9 cellular contexts compared by ENCODE assay signal in genomic region chr6:32664827-32665362, GRCh38. TPM values are rescaled to one million over a fixed set of nuclear protein-coding genes. Genes with fewer than 3 reads are reported as not detected.
DNase-seq lines count a peak whose midpoint lies in the region; ATAC-seq and TF ChIP-seq lines count a peak whose summit lies in the region.
"Had no signal": no experiment of that assay in that cellular context is flagged by ENCODE, and none has a peak within 500 bp of the region (broad histone marks: within the 10 kb centered on the region; RNA-seq: fewer than 3 reads in every experiment).

No MANE protein-coding gene starts in this region.

- peaks cover 5% of the 10 kb centered on the region; the same call in 1 of the 2 replicates for H3K36me3 ChIP-seq in ES-I3 (ENCODE audit: insufficient read depth, low read length)

- H3K27ac Mint-ChIP-seq in T-cell (peak overlapping the region; percentile 75 to 86), chondrocyte (ENCODE audit: unreplicated experiment) (no peak overlapping the region), neural crest cell (ENCODE audit: unreplicated experiment) (no peak overlapping the region)

- H3K4me1 Mint-ChIP-seq in T-cell (peaks cover 34 to 69% (median 46%) of the 10 kb centered on the region in 3 donors), chondrocyte (ENCODE audit: low read depth) (peaks cover 4% of the 10 kb centered on the region), neural crest cell (peaks cover 11% of the 10 kb centered on the region)

- H3K36me3 Mint-ChIP-seq in T-cell, result peaks cover 3% of the 10 kb centered on the region
- no peaks in the 10 kb centered on the region for H3K36me3 Mint-ChIP-seq in chondrocyte (ENCODE audit: low read depth)
- H3K36me3 Mint-ChIP-seq in neural crest cell (ENCODE audit: low read depth), result no peaks in the 10 kb centered on the region

- POLR2A ChIA-PET in T-cell (lab: Charles Lee), result no interaction called here

- ATAC-seq in T-cell (replicated peaks in 1 of 4) (peak; percentile 23 to 40 (median 35)), HG02759 (IDR thresholded peaks at IDR 0.05; ENCODE audit: unreplicated experiment) (no peak), esophagus mucosa (no peak)

- H3K9me3 ChIP-seq in ES-I3 (ENCODE audit: control insufficient read depth, insufficient read depth, low read length), result no peaks in the 10 kb centered on the region

- peaks cover 5 to 21% of the 10 kb centered on the region in 2 donors for H3K27me3 Mint-ChIP-seq in T-cell
- peaks cover 69% of the 10 kb centered on the region for H3K27me3 Mint-ChIP-seq in chondrocyte (ENCODE audit: low read depth)
- H3K27me3 Mint-ChIP-seq in neural crest cell (ENCODE audit: low read depth), result peaks cover 93% of the 10 kb centered on the region

- H3K4me1 ChIP-seq in ES-I3 (ENCODE audit: insufficient read depth, low read length), result 0 out of 2 replicates have a peak, but pooled peaks cover 4% of the 10 kb centered on the region

- H3K9me3 Mint-ChIP-seq in T-cell (no peaks in the 10 kb centered on the region), chondrocyte (ENCODE audit: low read depth) (no peaks in the 10 kb centered on the region), neural crest cell (no peaks in the 10 kb centered on the region)

- H3K4me3 Mint-ChIP-seq in T-cell (peak overlapping the region; percentile 76 to 81 (median 77)), chondrocyte (ENCODE audit: unreplicated experiment) (peak overlapping the region; percentile 42), neural crest cell (peak overlapping the region; percentile 75)

- CTCF ChIA-PET in T-cell (lab: Charles Lee), result interaction anchor here in 1 of 2 donors (1.5 kb wide), 1 partner anchor 42 kb away, joined by 5 read pairs; no protein-coding TSS in a partner anchor

- H3K9ac ChIP-seq in ES-I3 (ENCODE audit: low read depth, low read length), result peak overlapping the region; percentile 59; the same call in 1 of the 2 replicates

- no peak for TF ChIP-seq CTCF in chondrocyte (IDR thresholded peaks at IDR 0.05)
- TF ChIP-seq CTCF in neural crest cell (conservative IDR thresholded peaks at IDR 0.05), result no peak

- peak in 25 of 34 experiments; percentile 4 to 60 (median 39) for DNase-seq in T-cell
- no peak for DNase-seq in chondrocyte (ENCODE audit: low spot score)
- DNase-seq in neural crest cell (ENCODE audit: low read depth, low spot score), result peak; percentile 3
- DNase-seq in NOMO-1 treated with DMSO at 0.1 percent for 48 hours (lab: John Stamatoyannopoulos, UW; ENCODE audit: unreplicated experiment), result no peak
- no peak for DNase-seq in COR-L47 (lab: John Stamatoyannopoulos, UW)

RNA-seq across cellular contexts. Expression of gene HLA-DQB1, which starts 1.6 kb away (rescaled TPM):
- total RNA-seq in T-cell (10 to 100 TPM in 4 of 5 donors, 1 to 10 TPM in 1; 4.2 to 28.1 (median 17.0) TPM), chondrocyte (not detected in 3 replicates), neural crest cell (0.18 and 0.23 TPM in 2 replicates), esophagus mucosa (1.1 TPM)

RNA-seq across cellular contexts. Expression of gene HLA-DQA1, which starts 27.7 kb away (rescaled TPM):
- total RNA-seq in T-cell (10 to 100 TPM in 3 of 5 donors, 1 to 10 TPM in 2; 6.9 to 25.8 (median 10.8) TPM), chondrocyte (not detected in 3 replicates), neural crest cell (not detected in 2 replicates), esophagus mucosa (3.9 TPM)
- total RNA-seq: lung microvascular endothelial cell had no signal

Comparison
In these comparisons a context has a peak if more than half of its experiments do, and no peak if none do; other contexts are left out.
1. ATAC-seq: peak in T-cell (4 of 4); none in HG02759 (single experiment) and esophagus mucosa (single experiment).
2. DNase-seq: peak in T-cell (25 of 34) and neural crest cell (single experiment); none in chondrocyte (single experiment), NOMO-1 treated with DMSO at 0.1 percent for 48 hours (single experiment) and COR-L47 (single experiment).
3. H3K27ac Mint-ChIP-seq: peak in T-cell (2 of 2); none in chondrocyte (single experiment) and neural crest cell (single experiment).
4. Peak in every context shown above with its lines, with median percentiles within 50 percentile points of each other: H3K4me3 Mint-ChIP-seq.